ENCODE assay signal across 26 cellular contexts in genomic region chr19:52070496-52070895, GRCh38. TPM values are rescaled to one million over a fixed set of nuclear protein-coding genes. Genes with fewer than 3 reads are reported as not detected.
A peak's percentile ranks its signal among the peaks of the same experiment; 100 is the strongest.
DNase-seq lines count a peak whose midpoint lies in the region; ATAC-seq, FAIRE-seq and TF ChIP-seq lines count a peak whose summit lies in the region.
"Had no signal": no experiment of that assay in that cellular context is flagged by ENCODE, and none has a peak within 500 bp of the region (broad histone marks: within the 10 kb centered on the region; RNA-seq: fewer than 3 reads in every experiment).

No MANE protein-coding gene starts in this region.

- H3K27me3 Mint-ChIP-seq in CD8-positive, alpha-beta T cell (ENCODE audit: low read depth), result no peaks in the 10 kb centered on the region
- H3K27me3 Mint-ChIP-seq in chondrocyte (ENCODE audit: low read depth), result no peaks in the 10 kb centered on the region
- H3K27me3 Mint-ChIP-seq: CD4-positive, alpha-beta T cell; stimulated activated memory B cell treated with anti-CD40 and anti-IgM and Interleukin-4, amounts not matched to agents 10 μg/mL and 1 μg/mL and 100 μg/mL, for 72 hours had no signal

- H3K9me3 ChIP-seq in CD8-positive, alpha-beta T cell (ENCODE audit: low read length), result peaks cover 45% of the 10 kb centered on the region
- H3K9me3 ChIP-seq in keratinocyte (ENCODE audit: control insufficient read depth, low read depth, low read length), result peaks cover 47% of the 10 kb centered on the region

- no peak overlapping the region for H2AFZ ChIP-seq in keratinocyte (ENCODE audit: control insufficient read depth, low read length)

- H3K9me3 Mint-ChIP-seq in CD8-positive, alpha-beta T cell, result peaks cover 73% of the 10 kb centered on the region
- peaks cover 77% of the 10 kb centered on the region for H3K9me3 Mint-ChIP-seq in chondrocyte (ENCODE audit: low read depth)

- no peak overlapping the region for H3K4me2 ChIP-seq in keratinocyte (ENCODE audit: control insufficient read depth, extremely low read depth, insufficient read depth, low read depth, low read length)

- H3K4me1 ChIP-seq in CD8-positive, alpha-beta T cell (ENCODE audit: insufficient read depth, low read length), result no peaks in the 10 kb centered on the region
- H3K4me1 ChIP-seq in keratinocyte (ENCODE audit: control insufficient read depth, extremely low read depth, insufficient read depth, low read length), result no peaks in the 10 kb centered on the region
- H3K4me1 ChIP-seq: body of pancreas, gastroesophageal sphincter had no signal

- intact Hi-C loops in CD8-positive, alpha-beta T cell (cut with DNase I, micrococcal nuclease), result no loop called here

- DNase-seq in CD8-positive, alpha-beta T cell, result no peak
- DNase-seq in NCI-H226 (peak; percentile 51), cardiac fibroblast (ENCODE audit: low read depth in 2 of 2) (peak; percentile 42 to 91), keratinocyte (ENCODE audit: low read depth, low spot score) (peak; percentile 40), NCI-H2107 treated with DMSO at 0.1 percent for 48 hours (lab: John Stamatoyannopoulos, UW; ENCODE audit: unreplicated experiment) (no peak), NCI-H2107 (lab: John Stamatoyannopoulos, UW) (no peak), chondrocyte (ENCODE audit: low spot score) (no peak)
- DNase-seq: activated T-cell treated with anti-CD3 and anti-CD28 coated beads, Interleukin-2, amount 50 U/mL, for 48 hours; body of pancreas; CD4-positive, alpha-beta T cell; DMS153; H9; Karpas-422; mesendoderm; natural killer cell; NCI-H1048; NCI-H2081; NCI-H69; Right ventricle myocardium superior; stimulated activated CD4-positive, alpha-beta T cell treated with anti-CD3 and anti-CD28 coated beads, Interleukin-1b, Interleukin-23, amount 100 ng/mL, for 48 hours had no signal

- H3K36me3 ChIP-seq in CD8-positive, alpha-beta T cell (ENCODE audit: insufficient read depth, low read length), result peaks cover 58% of the 10 kb centered on the region
- H3K36me3 ChIP-seq in keratinocyte (ENCODE audit: control insufficient read depth in 2 of 2, extremely low read depth in 1 of 2, insufficient read depth in 2 of 2, low read length in 2 of 2), result peaks cover 16 to 25% of the 10 kb centered on the region in 2 experiments

- H3K27ac Mint-ChIP-seq in CD8-positive, alpha-beta T cell, result no peak overlapping the region
- no peak overlapping the region for H3K27ac Mint-ChIP-seq in chondrocyte (ENCODE audit: unreplicated experiment)
- H3K27ac Mint-ChIP-seq: activated naive CD4-positive, alpha-beta T cell treated with anti-CD3 and anti-CD28 coated beads, Interleukin-2, amount 50 U/mL, for 72 hours; CD4-positive, alpha-beta T cell; H9; natural killer cell; stimulated activated memory B cell treated with anti-CD40 and anti-IgM and Interleukin-4, amounts not matched to agents 10 μg/mL and 1 μg/mL and 100 μg/mL, for 72 hours had no signal

- no peaks in the 10 kb centered on the region for H3K4me1 Mint-ChIP-seq in CD8-positive, alpha-beta T cell (ENCODE audit: low read depth)
- no peaks in the 10 kb centered on the region for H3K4me1 Mint-ChIP-seq in chondrocyte (ENCODE audit: low read depth)
- H3K4me1 Mint-ChIP-seq: H9; stimulated activated memory B cell treated with anti-CD40 and anti-IgM and Interleukin-4, amounts not matched to agents 10 μg/mL and 1 μg/mL and 100 μg/mL, for 72 hours had no signal

- H3K9me1 ChIP-seq in keratinocyte (ENCODE audit: control insufficient read depth, extremely low read depth, insufficient read depth, low read length), result no peaks in the 10 kb centered on the region

- H3K4me3 Mint-ChIP-seq in CD8-positive, alpha-beta T cell, result no peak overlapping the region
- H3K4me3 Mint-ChIP-seq in chondrocyte (ENCODE audit: unreplicated experiment), result no peak overlapping the region
- H3K4me3 Mint-ChIP-seq: CD4-positive, alpha-beta T cell; H9; natural killer cell; stimulated activated memory B cell treated with anti-CD40 and anti-IgM and Interleukin-4, amounts not matched to agents 10 μg/mL and 1 μg/mL and 100 μg/mL, for 72 hours had no signal

- H3K36me3 Mint-ChIP-seq in CD8-positive, alpha-beta T cell, result peaks cover 98% of the 10 kb centered on the region
- peaks cover 94% of the 10 kb centered on the region for H3K36me3 Mint-ChIP-seq in chondrocyte (ENCODE audit: low read depth)

- peaks cover 4% of the 10 kb centered on the region for H3K79me2 ChIP-seq in keratinocyte (ENCODE audit: control insufficient read depth, insufficient read depth, low read length)

- FAIRE-seq in keratinocyte (lab: Jason Lieb, UNC), result no peak
- FAIRE-seq: endothelial cell of umbilical vein, TTC549 had no signal

- no peaks in the 10 kb centered on the region for H3K27me3 ChIP-seq in CD8-positive, alpha-beta T cell (ENCODE audit: insufficient read depth, low read length)
- H3K27me3 ChIP-seq in keratinocyte (ENCODE audit: control insufficient read depth, extremely low read depth, insufficient read depth, low read length), result no peaks in the 10 kb centered on the region
- H3K27me3 ChIP-seq: body of pancreas, gastroesophageal sphincter had no signal

- dilution Hi-C loops in keratinocyte (cut with MboI; ENCODE audit: extremely low pct_ligation_motif_present, low sequenced_read_pairs), result no loop called here

- peak overlapping the region; percentile 12 for H3K4me3 ChIP-seq in CD8-positive, alpha-beta T cell (ENCODE audit: low read depth, low read length)
- H3K4me3 ChIP-seq in cardiac fibroblast (replicated peaks in 1 of 2; ENCODE audit: low read depth in 2 of 2, low read length in 2 of 2) (no peak overlapping the region), keratinocyte (ENCODE audit: control insufficient read depth in 2 of 3, extremely low read depth in 1 of 3, insufficient read depth in 2 of 3, low read depth in 1 of 3, low read length in 3 of 3) (no peak overlapping the region)
- H3K4me3 ChIP-seq: body of pancreas, gastroesophageal sphincter had no signal

- H4K20me1 ChIP-seq in keratinocyte (ENCODE audit: control insufficient read depth, extremely low read depth, insufficient read depth, low read length), result no peaks in the 10 kb centered on the region

- CTCF ChIA-PET in CD8-positive, alpha-beta T cell (lab: Charles Lee), result no interaction called here

- TF ChIP-seq CTCF in CD8-positive, alpha-beta T cell (IDR thresholded peaks at IDR 0.05), result no peak
- TF ChIP-seq CTCF in cardiac fibroblast (IDR thresholded peaks at IDR 0.05; ENCODE audit: low read depth, low read length) (no peak), keratinocyte (optimal IDR thresholded peaks at IDR 0.05 in 1 of 3, IDR thresholded peaks at IDR 0.05 in 1 of 3, conservative IDR thresholded peaks at IDR 0.05 in 1 of 3; ENCODE audit: extremely low read depth in 1 of 3, insufficient read depth in 2 of 3, low read length in 3 of 3) (no peak), chondrocyte (IDR thresholded peaks at IDR 0.05) (no peak)

- ATAC-seq in CD8-positive, alpha-beta T cell, result no peak
- no peak for ATAC-seq in GM21619 (IDR thresholded peaks at IDR 0.05; ENCODE audit: unreplicated experiment)
- ATAC-seq: activated naive CD4-positive, alpha-beta T cell treated with anti-CD3 and anti-CD28 coated beads, Interleukin-2, amount 50 U/mL, for 72 hours; body of pancreas; gastroesophageal sphincter; natural killer cell; stimulated activated memory B cell treated with anti-CD40 and anti-IgM and Interleukin-4, amounts not matched to agents 10 μg/mL and 1 μg/mL and 100 μg/mL, for 72 hours had no signal

- no peak overlapping the region for H3K9ac ChIP-seq in keratinocyte (ENCODE audit: control insufficient read depth, extremely low read depth, insufficient read depth, low read length)

- POLR2A ChIA-PET in CD8-positive, alpha-beta T cell (lab: Charles Lee), result no interaction called here

- no peak overlapping the region for H3K27ac ChIP-seq in CD8-positive, alpha-beta T cell (ENCODE audit: low read depth, low read length)
- H3K27ac ChIP-seq in keratinocyte (ENCODE audit: control insufficient read depth, insufficient read depth, low read length), result no peak overlapping the region
- H3K27ac ChIP-seq: body of pancreas, gastroesophageal sphincter had no signal

RNA-seq across cellular contexts. Expression of gene ZNF432, which starts 21.9 kb away (rescaled TPM):
- 10 to 100 TPM; 16.0 to 18.4 TPM for total RNA-seq in CD8-positive, alpha-beta T cell
- polyA plus RNA-seq in keratinocyte, result 4.5 to 15.9 TPM (median 14.8 TPM) in 3 replicates
- polyA plus RNA-seq in keratinocyte (2011; ENCODE audit: low read depth), result 24.7 TPM
- 2.3 and 5.2 TPM in 2 replicates for polyA plus RNA-seq in keratinocyte (2011; cell fraction: cytosol; rRNA removed)
- polyA plus RNA-seq in keratinocyte (2011; cell fraction: nucleus; rRNA removed), result 75.6 and 79.1 TPM in 2 replicates
- polyA plus RNA-seq in keratinocyte (2012; ENCODE audit: low replicate concordance), result 5.3 and 16.7 TPM in 2 replicates
- polyA minus RNA-seq in keratinocyte, result 3.1 to 39.7 TPM (median 23.0 TPM) in 3 replicates
- polyA minus RNA-seq in keratinocyte (2011; cell fraction: cytosol; rRNA and poly(A)+ RNA removed), result 7.9 TPM
- 36.3 and 77.8 TPM in 2 replicates for polyA minus RNA-seq in keratinocyte (2011; cell fraction: nucleus; rRNA and poly(A)+ RNA removed)
- 9.7 to 22.2 TPM (median 10.0 TPM) in 3 replicates for total RNA-seq in chondrocyte

RNA-seq across cellular contexts. Expression of gene ZNF841, which starts 25.1 kb away (rescaled TPM):
- 10 to 100 TPM; 18.9 to 19.9 TPM for total RNA-seq in CD8-positive, alpha-beta T cell
- 8.3 to 17.8 TPM (median 14.6 TPM) in 3 replicates for polyA plus RNA-seq in keratinocyte
- 37.9 TPM for polyA plus RNA-seq in keratinocyte (2011; ENCODE audit: low read depth)
- 4.5 and 7.8 TPM in 2 replicates for polyA plus RNA-seq in keratinocyte (2011; cell fraction: cytosol; rRNA removed)
- polyA plus RNA-seq in keratinocyte (2011; cell fraction: nucleus; rRNA removed), result 63.1 and 72.7 TPM in 2 replicates
- polyA plus RNA-seq in keratinocyte (2012; ENCODE audit: low replicate concordance), result 5.7 and 21.8 TPM in 2 replicates
- polyA minus RNA-seq in keratinocyte, result 18.9 to 55.0 TPM (median 54.3 TPM) in 3 replicates
- 8.6 TPM for polyA minus RNA-seq in keratinocyte (2011; cell fraction: cytosol; rRNA and poly(A)+ RNA removed)
- polyA minus RNA-seq in keratinocyte (2011; cell fraction: nucleus; rRNA and poly(A)+ RNA removed), result 43.6 and 102 TPM in 2 replicates
- 24.3 to 46.8 TPM (median 26.4 TPM) in 3 replicates for total RNA-seq in chondrocyte

RNA-seq across cellular contexts. Expression of gene ZNF614, which starts 42.3 kb away (rescaled TPM):
- total RNA-seq in CD8-positive, alpha-beta T cell, result 10 to 100 TPM; 10.6 to 11.4 TPM
- 5.9 to 6.2 TPM (median 6.1 TPM) in 3 replicates for polyA plus RNA-seq in keratinocyte
- 3.5 TPM for polyA plus RNA-seq in keratinocyte (2011; ENCODE audit: low read depth)
- polyA plus RNA-seq in keratinocyte (2011; cell fraction: cytosol; rRNA removed), result 3.4 and 6.4 TPM in 2 replicates
- 7.9 and 9.2 TPM in 2 replicates for polyA plus RNA-seq in keratinocyte (2011; cell fraction: nucleus; rRNA removed)
- 4.2 and 4.9 TPM in 2 replicates for polyA plus RNA-seq in keratinocyte (2012; ENCODE audit: low replicate concordance)
- 0.92 to 8.3 TPM (median 3.2 TPM) in 3 replicates for polyA minus RNA-seq in keratinocyte
- 5.0 TPM for polyA minus RNA-seq in keratinocyte (2011; cell fraction: cytosol; rRNA and poly(A)+ RNA removed)
- 5.7 and 14.1 TPM in 2 replicates for polyA minus RNA-seq in keratinocyte (2011; cell fraction: nucleus; rRNA and poly(A)+ RNA removed)
- 6.0 to 8.3 TPM (median 7.4 TPM) in 3 replicates for total RNA-seq in chondrocyte

Comparison
In these comparisons a context has a peak if more than half of its experiments do, and no peak if none do; other contexts are left out.
1. DNase-seq: peak in NCI-H226 (single experiment), cardiac fibroblast (2 of 2) and keratinocyte (single experiment); none in CD8-positive, alpha-beta T cell (0 of 7), NCI-H2107 treated with DMSO at 0.1 percent for 48 hours (single experiment), NCI-H2107 (single experiment) and chondrocyte (single experiment).